Comparison of ENCODE assay signal across 38 cellular contexts in genomic region chr19:5762608-5763217, GRCh38. TPM values are rescaled to one million over a fixed set of nuclear protein-coding genes. Genes with fewer than 3 reads are reported as not detected.
"Had no signal": no experiment of that assay in that cellular context is flagged by ENCODE, and none has a peak within 500 bp of the region (broad histone marks: within the 10 kb centered on the region; RNA-seq: fewer than 3 reads in every experiment).

No MANE protein-coding gene starts in this region.

- H3K9me3 Mint-ChIP-seq: activated B cell treated with CpG ODN at 0.5 μM for 24 hours; activated CD4-positive, alpha-beta memory T cell treated with anti-CD3 and anti-CD28 coated beads for 36 hours; activated CD8-positive, alpha-beta T cell treated with anti-CD3 and anti-CD28 coated beads for 36 hours; activated naive CD4-positive, alpha-beta T cell treated with anti-CD3 and anti-CD28 coated beads, Interleukin-2, amount 10 ng/mL, durations not matched to agents 7 days and 5 days; activated naive CD4-positive, alpha-beta T cell treated with anti-CD3 and anti-CD28 coated beads, Interleukin-2, amount 50 U/mL, for 24 hours; activated T-cell treated with anti-CD3 and anti-CD28 coated beads, Interleukin-2, amount 50 U/mL, for 24 hours; activated T-helper 2 cell treated with anti-CD3 and anti-CD28 coated beads, Interferon-gamma antibody, Interleukin-2, Interleukin-4, amounts not matched to agents 10 μg/mL and 5 μg/mL and 100 μg/mL, durations not matched to agents 14 hours and 24 hours and 36 hours had no signal

- H3K4me1 ChIP-seq: body of pancreas, breast epithelium had no signal

- ATAC-seq: activated CD8-positive, alpha-beta T cell treated with anti-CD3 and anti-CD28 coated beads for 36 hours; activated naive CD8-positive, alpha-beta T cell treated with anti-CD3 and anti-CD28 coated beads, Interleukin-2, amount 50 U/mL, for 24 hours; body of pancreas; T-helper 17 cell had no signal

- DNase-seq: activated B cell treated with CpG ODN at 0.5 μM for 24 hours; activated CD4-positive, alpha-beta memory T cell treated with anti-CD3 and anti-CD28 coated beads for 36 hours; activated CD4-positive, alpha-beta T cell treated with anti-CD3 and anti-CD28 coated beads for 4 hours; activated CD4-positive, alpha-beta T cell treated with anti-CD3 and anti-CD28 coated beads, Interleukin-2, amount 10 ng/mL, durations not matched to agents 24 days and 14 days; activated CD4-positive, alpha-beta T cell treated with anti-CD3 and anti-CD28 coated beads, Interleukin-2, amount 50 U/mL, for 1 hour; activated CD4-positive, alpha-beta T cell treated with anti-CD3 and anti-CD28 coated beads, Interleukin-2, amount 50 U/mL, for 4 hours; activated CD4-positive, CD25-positive, alpha-beta regulatory T cell treated with anti-CD3 and anti-CD28 coated beads, Interleukin-2, amount 50 U/mL, for 72 hours; activated CD8-positive, alpha-beta memory T cell treated with anti-CD3 and anti-CD28 coated beads, Interleukin-2, amount 50 U/mL, for 4 hours; activated CD8-positive, alpha-beta T cell treated with anti-CD3 and anti-CD28 coated beads for 36 hours; activated effector memory CD4-positive, alpha-beta T cell treated with Interleukin-2 at 50 U/mL for 16 hours; activated gamma-delta T cell; activated naive CD4-positive, alpha-beta T cell treated with anti-CD3 and anti-CD28 coated beads, Interleukin-2, amount 10 ng/mL, durations not matched to agents 7 days and 5 days; activated naive CD4-positive, alpha-beta T cell treated with Interleukin-2 at 50 U/mL for 16 hours; activated naive CD8-positive, alpha-beta T cell treated with anti-CD3 and anti-CD28 coated beads, Interleukin-2, amount 10 ng/mL, durations not matched to agents 7 days and 5 days; activated naive CD8-positive, alpha-beta T cell treated with anti-CD3 and anti-CD28 coated beads, Interleukin-2, amount 50 U/mL, for 24 hours; activated T-cell treated with anti-CD3 and anti-CD28 coated beads, Interleukin-2, amount 50 U/mL, for 24 hours; activated T-cell treated with anti-CD3 and anti-CD28 coated beads, Interleukin-2, amount 50 U/mL, for 48 hours; amniotic stem cell; aorta; body of pancreas; brain microvascular endothelial cell; central memory CD4-positive, alpha-beta T cell; T-helper 17 cell; T-helper 9 cell had no signal

- H3K27ac ChIP-seq: body of pancreas, brain microvascular endothelial cell, breast epithelium, VCaP had no signal

- H3K4me3 ChIP-seq: body of pancreas, breast epithelium had no signal

- H3K36me3 Mint-ChIP-seq: activated CD4-positive, alpha-beta memory T cell treated with anti-CD3 and anti-CD28 coated beads for 36 hours; activated naive CD4-positive, alpha-beta T cell treated with anti-CD3 and anti-CD28 coated beads, Interleukin-2, amount 10 ng/mL, durations not matched to agents 7 days and 5 days; activated naive CD4-positive, alpha-beta T cell treated with anti-CD3 and anti-CD28 coated beads, Interleukin-2, amount 50 U/mL, for 24 hours; activated naive CD8-positive, alpha-beta T cell; activated naive CD8-positive, alpha-beta T cell treated with anti-CD3 and anti-CD28 coated beads, Interleukin-2, amount 10 ng/mL, durations not matched to agents 7 days and 5 days had no signal

- H3K4me3 Mint-ChIP-seq: activated B cell treated with CpG ODN at 0.5 μM for 24 hours; activated CD4-positive, alpha-beta memory T cell treated with anti-CD3 and anti-CD28 coated beads for 36 hours; activated CD4-positive, alpha-beta T cell treated with anti-CD3 and anti-CD28 coated beads, Interleukin-2, amount 10 ng/mL, durations not matched to agents 24 days and 14 days; activated CD8-positive, alpha-beta T cell treated with anti-CD3 and anti-CD28 coated beads for 36 hours; activated naive CD4-positive, alpha-beta T cell treated with anti-CD3 and anti-CD28 coated beads, Interleukin-2, amount 10 ng/mL, durations not matched to agents 7 days and 5 days; activated naive CD4-positive, alpha-beta T cell treated with anti-CD3 and anti-CD28 coated beads, Interleukin-2, amount 50 U/mL, for 24 hours; activated naive CD8-positive, alpha-beta T cell; activated naive CD8-positive, alpha-beta T cell treated with anti-CD3 and anti-CD28 coated beads, Interleukin-2, amount 10 ng/mL, durations not matched to agents 7 days and 5 days; activated naive CD8-positive, alpha-beta T cell treated with anti-CD3 and anti-CD28 coated beads, Interleukin-2, amount 50 U/mL, for 24 hours; activated T-cell treated with anti-CD3 and anti-CD28 coated beads, Interleukin-2, amount 50 U/mL, for 24 hours; T-helper 17 cell had no signal

- H3K27me3 ChIP-seq: body of pancreas, brain microvascular endothelial cell, breast epithelium had no signal

- H3K27me3 Mint-ChIP-seq: activated CD4-positive, alpha-beta T cell treated with anti-CD3 and anti-CD28 coated beads, Interleukin-2, amount 10 ng/mL, durations not matched to agents 24 days and 14 days; activated naive CD4-positive, alpha-beta T cell treated with anti-CD3 and anti-CD28 coated beads, Interleukin-2, amount 50 U/mL, for 24 hours; activated naive CD8-positive, alpha-beta T cell; activated naive CD8-positive, alpha-beta T cell treated with anti-CD3 and anti-CD28 coated beads, Interleukin-2, amount 50 U/mL, for 24 hours had no signal

- FAIRE-seq: astrocyte, colon, TTC549 had no signal

- H3K4me1 Mint-ChIP-seq: activated B cell treated with CpG ODN at 0.5 μM for 24 hours; activated CD4-positive, alpha-beta T cell treated with anti-CD3 and anti-CD28 coated beads, Interleukin-2, amount 10 ng/mL, durations not matched to agents 24 days and 14 days; activated naive CD4-positive, alpha-beta T cell treated with anti-CD3 and anti-CD28 coated beads, Interleukin-2, amount 10 ng/mL, durations not matched to agents 7 days and 5 days; activated naive CD4-positive, alpha-beta T cell treated with anti-CD3 and anti-CD28 coated beads, Interleukin-2, amount 50 U/mL, for 24 hours; activated naive CD8-positive, alpha-beta T cell treated with anti-CD3 and anti-CD28 coated beads, Interleukin-2, amount 10 ng/mL, durations not matched to agents 7 days and 5 days; activated naive CD8-positive, alpha-beta T cell treated with anti-CD3 and anti-CD28 coated beads, Interleukin-2, amount 50 U/mL, for 24 hours; T-helper 17 cell had no signal

- H3K9me3 ChIP-seq: body of pancreas, breast epithelium had no signal

- H3K36me3 ChIP-seq: brain microvascular endothelial cell, breast epithelium had no signal

- H3K27ac Mint-ChIP-seq: activated B cell treated with CpG ODN at 0.5 μM for 24 hours; activated CD4-positive, alpha-beta memory T cell treated with anti-CD3 and anti-CD28 coated beads for 36 hours; activated CD4-positive, alpha-beta T cell treated with anti-CD3 and anti-CD28 coated beads, Interleukin-2, amount 10 ng/mL, durations not matched to agents 24 days and 14 days; activated CD8-positive, alpha-beta T cell treated with anti-CD3 and anti-CD28 coated beads for 36 hours; activated naive CD4-positive, alpha-beta T cell treated with anti-CD3 and anti-CD28 coated beads, Interleukin-2, amount 10 ng/mL, durations not matched to agents 7 days and 5 days; activated naive CD4-positive, alpha-beta T cell treated with anti-CD3 and anti-CD28 coated beads, Interleukin-2, amount 50 U/mL, for 24 hours; activated naive CD8-positive, alpha-beta T cell; activated naive CD8-positive, alpha-beta T cell treated with anti-CD3 and anti-CD28 coated beads, Interleukin-2, amount 10 ng/mL, durations not matched to agents 7 days and 5 days; activated naive CD8-positive, alpha-beta T cell treated with anti-CD3 and anti-CD28 coated beads, Interleukin-2, amount 50 U/mL, for 24 hours; activated T-cell treated with anti-CD3 and anti-CD28 coated beads, Interleukin-2, amount 50 U/mL, for 24 hours; activated T-helper 2 cell treated with anti-CD3 and anti-CD28 coated beads, Interferon-gamma antibody, Interleukin-2, Interleukin-4, amounts not matched to agents 10 μg/mL and 5 μg/mL and 100 μg/mL, durations not matched to agents 14 hours and 24 hours and 36 hours; T-helper 17 cell had no signal

RNA-seq across cellular contexts. Expression of gene NRTN, which starts 42.2 kb away (rescaled TPM):
- total RNA-seq: aorta, cerebellum had no signal

RNA-seq across cellular contexts. Expression of gene CATSPERD, which starts 42.3 kb away (rescaled TPM):
- total RNA-seq: activated B cell treated with CpG ODN at 0.5 μM for 24 hours; activated CD4-positive, alpha-beta memory T cell treated with anti-CD3 and anti-CD28 coated beads for 36 hours; activated CD4-positive, alpha-beta T cell treated with anti-CD3 and anti-CD28 coated beads, Interleukin-2, amount 10 ng/mL, durations not matched to agents 24 days and 14 days; activated CD8-positive, alpha-beta memory T cell treated with anti-CD3 and anti-CD28 coated beads for 36 hours; activated CD8-positive, alpha-beta T cell treated with anti-CD3 and anti-CD28 coated beads for 36 hours; activated naive CD8-positive, alpha-beta T cell treated with anti-CD3 and anti-CD28 coated beads, Interleukin-2, amount 10 ng/mL, durations not matched to agents 7 days and 5 days; activated T-helper 2 cell treated with anti-CD3 and anti-CD28 coated beads, Interferon-gamma antibody, Interleukin-2, Interleukin-4, amounts not matched to agents 10 μg/mL and 5 μg/mL and 100 μg/mL, durations not matched to agents 14 hours and 24 hours and 36 hours; aorta; astrocyte; body of pancreas; breast epithelium; cardiac septum; T-helper 1 cell treated with Interleukin-12 subunit alpha and Interleukin-12 subunit beta and Interleukin-4 antibody, amounts not matched to agents 30 ng/mL and 1 ng/mL, for 36 hours; T-helper 17 cell; T-helper 2 cell treated with Interferon-gamma antibody and Interleukin-4, amounts not matched to agents 100 ng/mL and 5 ng/mL, for 36 hours had no signal
- polyA plus RNA-seq: adipose tissue, aorta had no signal
